Comparison of ENCODE assay signal across 8 cellular contexts in genomic region chr15:73982251-73982962, GRCh38. TPM values are rescaled to one million over a fixed set of nuclear protein-coding genes. Genes with fewer than 3 reads are reported as not detected.
DNase-seq lines count a peak whose midpoint lies in the region; ATAC-seq and TF ChIP-seq lines count a peak whose summit lies in the region.

No MANE protein-coding gene starts in this region.

- H2BK12ac ChIP-seq in trophoblast cell (ENCODE audit: low read length), result no peak overlapping the region

- no peak overlapping the region for H2AFZ ChIP-seq in trophoblast cell (ENCODE audit: insufficient read depth, low read length, poor library complexity)

- H3K9ac ChIP-seq in trophoblast cell (ENCODE audit: low read length), result no peak overlapping the region

- no peak overlapping the region for H2BK120ac ChIP-seq in trophoblast cell (ENCODE audit: insufficient read depth, low read length, poor library complexity)

- no peaks in the 10 kb centered on the region for H3K79me2 ChIP-seq in trophoblast cell (ENCODE audit: control insufficient read depth, insufficient read depth, low read length, poor library complexity)

- no peak overlapping the region for H2AK5ac ChIP-seq in trophoblast cell (ENCODE audit: low read length)

- no peak overlapping the region for H3K23ac ChIP-seq in trophoblast cell (ENCODE audit: low read length)

- H3K79me1 ChIP-seq in trophoblast cell (ENCODE audit: low read length), result no peaks in the 10 kb centered on the region

- H3K36me3 ChIP-seq in trophoblast cell (ENCODE audit: control insufficient read depth in 1 of 2, insufficient read depth in 2 of 2, low read length in 2 of 2), result peaks cover 0 to 4% of the 10 kb centered on the region in 2 experiments

- DNase-seq in Daoy (ENCODE audit: low read depth) (peak; percentile 92), LHCN-M2 (ENCODE audit: low read depth) (peak; percentile 94), amniotic stem cell (lab: John Stamatoyannopoulos, UW) (peak; percentile 52), hypothalamus (lab: John Stamatoyannopoulos, UW) (peak in 38 of 51 donors; percentile 12 to 83 (median 60)), type B pancreatic cell (ENCODE audit: extremely low spot score, unreplicated experiment) (no peak), trophoblast cell (no peak)
- peak; percentile 62 for DNase-seq in stimulated activated CD4-positive, alpha-beta T cell treated with anti-CD3 and anti-CD28 coated beads, Interleukin-1b, Interleukin-23, amount 100 ng/mL, for 48 hours

- no peak overlapping the region for H3K4ac ChIP-seq in trophoblast cell (ENCODE audit: low read depth, low read length)

- H3K14ac ChIP-seq in trophoblast cell (ENCODE audit: low read length), result no peak overlapping the region

- no peak overlapping the region for H3K4me3 Mint-ChIP-seq in type B pancreatic cell

- no peak overlapping the region for H2BK5ac ChIP-seq in trophoblast cell (ENCODE audit: low read depth, low read length, poor library complexity)

- no peaks in the 10 kb centered on the region for H3K9me3 ChIP-seq in trophoblast cell (ENCODE audit: insufficient read depth, low read depth, low read length)

- H3K18ac ChIP-seq in trophoblast cell (ENCODE audit: low read length), result no peak overlapping the region

- no peaks in the 10 kb centered on the region for H3K27me3 ChIP-seq in trophoblast cell (ENCODE audit: insufficient read depth, low read length)

- no peak for ATAC-seq in GM21367 (IDR thresholded peaks at IDR 0.05; ENCODE audit: unreplicated experiment)

- no CpG with 5 or more reads among the region's 8 CpGs for WGBS in trophoblast cell (ENCODE audit: extremely low coverage, insufficient coverage, insufficient read length)

- H3K4me2 ChIP-seq in trophoblast cell (ENCODE audit: low read length), result no peak overlapping the region

- H3K27ac Mint-ChIP-seq in type B pancreatic cell, result no peak overlapping the region

- no peak overlapping the region for H4K91ac ChIP-seq in trophoblast cell (ENCODE audit: low read depth, low read length)

- TF ChIP-seq CTCF in type B pancreatic cell (conservative IDR thresholded peaks at IDR 0.05), result no peak

- H3K27ac ChIP-seq in trophoblast cell (ENCODE audit: low read depth, low read length), result no peak overlapping the region

- H3K9me3 Mint-ChIP-seq in type B pancreatic cell, result no peaks in the 10 kb centered on the region

- peaks cover 4% of the 10 kb centered on the region for H3K27me3 Mint-ChIP-seq in type B pancreatic cell

- H3K36me3 Mint-ChIP-seq in type B pancreatic cell, result peaks cover 5% of the 10 kb centered on the region

- H4K12ac ChIP-seq in trophoblast cell (ENCODE audit: low read depth, low read length), result no peak overlapping the region

- H4K8ac ChIP-seq in trophoblast cell (ENCODE audit: low read depth, low read length), result no peak overlapping the region

- H3K4me1 Mint-ChIP-seq in type B pancreatic cell (ENCODE audit: unreplicated experiment), result peaks cover 20% of the 10 kb centered on the region

- H3K4me1 ChIP-seq in trophoblast cell (ENCODE audit: control insufficient read depth in 1 of 2, insufficient read depth in 2 of 2, low read length in 2 of 2), result no peaks in the 10 kb centered on the region

- H3K4me3 ChIP-seq in trophoblast cell (ENCODE audit: low read depth, low read length), result no peak overlapping the region

RNA-seq across cellular contexts. Expression of gene STOML1, which starts 9.7 kb away (rescaled TPM):
- total RNA-seq in Daoy (2014; rRNA removed; shearing (Covaris generic)), result 14.1 and 19.9 TPM in 2 replicates
- 28.1 and 29.9 TPM in 2 replicates for total RNA-seq in LHCN-M2 (2014; rRNA removed)
- polyA plus RNA-seq in LHCN-M2 (2012), result 29.7 TPM
- total RNA-seq in type B pancreatic cell (ENCODE audit: low replicate concordance), result 10.4 and 10.8 TPM in 2 replicates
- polyA plus RNA-seq in trophoblast cell (2013), result 4.0 and 4.1 TPM in 2 replicates

RNA-seq across cellular contexts. Expression of gene PML, which starts 12.1 kb away (rescaled TPM):
- total RNA-seq in Daoy (2014; rRNA removed; shearing (Covaris generic)), result 42.0 and 46.5 TPM in 2 replicates
- total RNA-seq in LHCN-M2 (2014; rRNA removed) (67.5 and 78.6 TPM in 2 replicates), type B pancreatic cell (ENCODE audit: low replicate concordance) (28.7 and 29.8 TPM in 2 replicates)
- 66.2 TPM for polyA plus RNA-seq in LHCN-M2 (2012)
- 18.7 and 18.8 TPM in 2 replicates for polyA plus RNA-seq in trophoblast cell (2013)

RNA-seq across cellular contexts. Expression of gene LOXL1, which starts 56.1 kb away (rescaled TPM):
- 125 and 161 TPM in 2 replicates for total RNA-seq in Daoy (2014; rRNA removed; shearing (Covaris generic))
- total RNA-seq in LHCN-M2 (2014; rRNA removed) (503 and 596 TPM in 2 replicates), type B pancreatic cell (ENCODE audit: low replicate concordance) (10.3 and 25.1 TPM in 2 replicates)
- 384 TPM for polyA plus RNA-seq in LHCN-M2 (2012)
- polyA plus RNA-seq in trophoblast cell (2013), result 64.9 and 67.5 TPM in 2 replicates

Comparison
In these comparisons a context has a peak if more than half of its experiments do, and no peak if none do; other contexts are left out.
1. DNase-seq: peak in Daoy (single experiment), LHCN-M2 (single experiment), amniotic stem cell (single experiment), hypothalamus (38 of 51) and stimulated activated CD4-positive, alpha-beta T cell treated with anti-CD3 and anti-CD28 coated beads, Interleukin-1b, Interleukin-23, amount 100 ng/mL, for 48 hours (single experiment); none in type B pancreatic cell (single experiment) and trophoblast cell (0 of 2).